12 cellular contexts compared by ENCODE assay signal in genomic region chr7:6380310-6381095, GRCh38. TPM values are rescaled to one million over a fixed set of nuclear protein-coding genes. Genes with fewer than 3 reads are reported as not detected.
DNase-seq lines count a peak whose midpoint lies in the region; ATAC-seq lines count a peak whose summit lies in the region.
"Had no signal": no experiment of that assay in that cellular context is flagged by ENCODE, and none has a peak within 500 bp of the region (broad histone marks: within the 10 kb centered on the region; RNA-seq: fewer than 3 reads in every experiment).

No MANE protein-coding gene starts in this region.

- no peaks in the 10 kb centered on the region for H3K27me3 ChIP-seq in subcutaneous abdominal adipose tissue (ENCODE audit: control insufficient read depth in 5 of 5, insufficient read depth in 4 of 5, low read length in 5 of 5)

- H3K9me3 Mint-ChIP-seq in activated naive CD4-positive, alpha-beta T cell treated with anti-CD3 and anti-CD28 coated beads, Interleukin-2, amount 50 U/mL, for 24 hours: no peaks in the 10 kb centered on the region
- no peaks in the 10 kb centered on the region for H3K9me3 Mint-ChIP-seq in activated CD4-positive, alpha-beta memory T cell treated with anti-CD3 and anti-CD28 coated beads for 36 hours
- H3K9me3 Mint-ChIP-seq in immature natural killer cell: no peaks in the 10 kb centered on the region

- H3K4me3 Mint-ChIP-seq in activated naive CD4-positive, alpha-beta T cell treated with anti-CD3 and anti-CD28 coated beads, Interleukin-2, amount 50 U/mL, for 24 hours: peak overlapping the region; percentile 60
- no peak overlapping the region for H3K4me3 Mint-ChIP-seq in activated CD4-positive, alpha-beta memory T cell treated with anti-CD3 and anti-CD28 coated beads for 36 hours
- peak overlapping the region in 3 of 5 donors; percentile 4 to 54 (median 43) for H3K4me3 Mint-ChIP-seq in immature natural killer cell

- peaks cover 10% of the 10 kb centered on the region for H3K36me3 Mint-ChIP-seq in activated naive CD4-positive, alpha-beta T cell treated with anti-CD3 and anti-CD28 coated beads, Interleukin-2, amount 50 U/mL, for 24 hours
- H3K36me3 Mint-ChIP-seq in activated CD4-positive, alpha-beta memory T cell treated with anti-CD3 and anti-CD28 coated beads for 36 hours: peaks cover 14% of the 10 kb centered on the region
- H3K36me3 Mint-ChIP-seq in immature natural killer cell: peaks cover 0 to 3% (median 0%) of the 10 kb centered on the region in 3 donors

- POLR2A ChIA-PET in activated CD4-positive, alpha-beta memory T cell treated with anti-CD3 and anti-CD28 coated beads for 36 hours (lab: Charles Lee): no interaction called here

- ATAC-seq in GM19351 (IDR thresholded peaks at IDR 0.05; ENCODE audit: unreplicated experiment): no peak
- ATAC-seq in GM19455 (IDR thresholded peaks at IDR 0.05; ENCODE audit: unreplicated experiment): no peak
- ATAC-seq: Panc1 had no signal

- H3K9ac ChIP-seq in subcutaneous abdominal adipose tissue (ENCODE audit: low read length in 5 of 5): no peak overlapping the region

- no peak overlapping the region for H3K4me3 ChIP-seq in subcutaneous abdominal adipose tissue (ENCODE audit: low read depth in 1 of 5, low read length in 5 of 5)

- CTCF ChIA-PET in activated CD4-positive, alpha-beta memory T cell treated with anti-CD3 and anti-CD28 coated beads for 36 hours (lab: Charles Lee): no interaction called here

- no peaks in the 10 kb centered on the region for H3K9me3 ChIP-seq in subcutaneous abdominal adipose tissue (ENCODE audit: control insufficient read depth in 5 of 5, low read length in 5 of 5)

- H3K36me3 ChIP-seq in subcutaneous abdominal adipose tissue (ENCODE audit: control insufficient read depth in 5 of 5, insufficient read depth in 5 of 5, low read length in 5 of 5): no peaks in the 10 kb centered on the region

- no peak for DNase-seq in activated naive CD4-positive, alpha-beta T cell (lab: John Stamatoyannopoulos, UW)
- no peak for DNase-seq in activated CD4-positive, alpha-beta memory T cell treated with anti-CD3 and anti-CD28 coated beads for 36 hours
- DNase-seq in immature natural killer cell (no peak), cerebellar nuclear complex (lab: John Stamatoyannopoulos, UW) (no peak)
- DNase-seq: GF-D8, islet precursor cell, NCI-H446 had no signal

- intact Hi-C loops in activated CD4-positive, alpha-beta memory T cell treated with anti-CD3 and anti-CD28 coated beads for 36 hours (cut with micrococcal nuclease): no loop called here

- H3K27ac ChIP-seq in subcutaneous abdominal adipose tissue (ENCODE audit: low read depth, low read length): peak overlapping the region; percentile 44

- peak overlapping the region; percentile 60 for H3K27ac Mint-ChIP-seq in activated naive CD4-positive, alpha-beta T cell treated with anti-CD3 and anti-CD28 coated beads, Interleukin-2, amount 50 U/mL, for 24 hours
- peak overlapping the region; percentile 68 for H3K27ac Mint-ChIP-seq in activated CD4-positive, alpha-beta memory T cell treated with anti-CD3 and anti-CD28 coated beads for 36 hours
- H3K27ac Mint-ChIP-seq in immature natural killer cell: peak overlapping the region; percentile 58 to 88 (median 76)

- peaks cover 10 to 76% (median 70%) of the 10 kb centered on the region in 5 donors for H3K4me1 ChIP-seq in subcutaneous abdominal adipose tissue (ENCODE audit: control insufficient read depth in 5 of 5, insufficient read depth in 5 of 5, low read length in 5 of 5)

- H3K4me1 Mint-ChIP-seq in activated naive CD4-positive, alpha-beta T cell treated with anti-CD3 and anti-CD28 coated beads, Interleukin-2, amount 50 U/mL, for 24 hours: peaks cover 74% of the 10 kb centered on the region
- peaks cover 76% of the 10 kb centered on the region for H3K4me1 Mint-ChIP-seq in activated CD4-positive, alpha-beta memory T cell treated with anti-CD3 and anti-CD28 coated beads for 36 hours (ENCODE audit: low read depth)
- peaks cover 80 to 88% of the 10 kb centered on the region in 2 donors for H3K4me1 Mint-ChIP-seq in immature natural killer cell

- no peaks in the 10 kb centered on the region for H3K27me3 Mint-ChIP-seq in activated naive CD4-positive, alpha-beta T cell treated with anti-CD3 and anti-CD28 coated beads, Interleukin-2, amount 50 U/mL, for 24 hours
- no peaks in the 10 kb centered on the region for H3K27me3 Mint-ChIP-seq in activated CD4-positive, alpha-beta memory T cell treated with anti-CD3 and anti-CD28 coated beads for 36 hours
- H3K27me3 Mint-ChIP-seq in immature natural killer cell (ENCODE audit: low read depth in 3 of 3): peaks cover 2 to 6% (median 3%) of the 10 kb centered on the region in 3 donors

RNA-seq across cellular contexts. Expression of gene RAC1, which starts 6.2 kb away (rescaled TPM):
- 100 to 1,000 TPM; 188 to 196 TPM for total RNA-seq in activated CD4-positive, alpha-beta memory T cell treated with anti-CD3 and anti-CD28 coated beads for 36 hours
- polyA plus RNA-seq in immature natural killer cell: 100 to 1,000 TPM; 324 to 389 (median 386) TPM

RNA-seq across cellular contexts. Expression of gene FAM220A, which starts 31.7 kb away (rescaled TPM):
- total RNA-seq in activated CD4-positive, alpha-beta memory T cell treated with anti-CD3 and anti-CD28 coated beads for 36 hours: 10 to 100 TPM in 1 of 2 experiments, 1 to 10 TPM in 1; 9.5 to 13.2 TPM
- 1 to 10 TPM; 1.9 to 6.2 (median 5.7) TPM for polyA plus RNA-seq in immature natural killer cell
